Comparison of ENCODE assay signal across 8 cellular contexts in genomic region chr7:141737836-141738591, GRCh38. TPM values are rescaled to one million over a fixed set of nuclear protein-coding genes. Genes with fewer than 3 reads are reported as not detected.
DNase-seq lines count a peak whose midpoint lies in the region; ATAC-seq, FAIRE-seq and TF ChIP-seq lines count a peak whose summit lies in the region.

SSBP1 (plus strand) TSS chr7:141738358; CDS start chr7:141739167, 809 bp downstream.

- H3K4me3 ChIP-seq in AG10803 (ENCODE audit: low read length) = peak within 1 kb of the TSS; percentile 95
- H3K4me3 ChIP-seq in keratinocyte (ENCODE audit: control insufficient read depth in 2 of 3, extremely low read depth in 1 of 3, insufficient read depth in 2 of 3, low read depth in 1 of 3, low read length in 3 of 3) = peak within 1 kb of the TSS; percentile 94 to 100 (median 96)

- DNase-seq in AG10803 (ENCODE audit: low read depth) (peak; percentile 96), NCI-H446 (lab: John Stamatoyannopoulos, UW) (peak; percentile 89 to 96), cerebellar nuclear complex (lab: John Stamatoyannopoulos, UW) (peak; percentile 30 to 66), keratinocyte (ENCODE audit: low read depth, low spot score) (peak; percentile 57)
- peak; percentile 91 for DNase-seq in stimulated activated CD4-positive, alpha-beta T cell treated with anti-CD3 and anti-CD28 coated beads, Interleukin-15, amount 100 ng/mL, for 24 hours

- peak; percentile 82 for TF ChIP-seq CTCF in AG10803 (conservative IDR thresholded peaks at IDR 0.05; ENCODE audit: low read length)
- TF ChIP-seq CTCF in keratinocyte (optimal IDR thresholded peaks at IDR 0.05 in 1 of 3, IDR thresholded peaks at IDR 0.05 in 1 of 3, conservative IDR thresholded peaks at IDR 0.05 in 1 of 3; ENCODE audit: extremely low read depth in 1 of 3, insufficient read depth in 2 of 3, low read length in 3 of 3) = peak; percentile 62 to 86 (median 70)

- H3K27me3 ChIP-seq in keratinocyte (ENCODE audit: control insufficient read depth, extremely low read depth, insufficient read depth, low read length) = no peaks in the 10 kb centered on the region

- H3K27ac ChIP-seq in keratinocyte (ENCODE audit: control insufficient read depth, insufficient read depth, low read length) = peak within 1 kb of the TSS; percentile 87

- ATAC-seq in GM19023 (IDR thresholded peaks at IDR 0.05; ENCODE audit: unreplicated experiment) (peak; percentile 89), HG03342 (IDR thresholded peaks at IDR 0.05; ENCODE audit: unreplicated experiment) (peak; percentile 90)
- peak; percentile 88 for ATAC-seq in activated CD4-positive, CD25-positive, alpha-beta regulatory T cell treated with anti-CD3 and anti-CD28 coated beads, Interleukin-2, amount 50 U/mL, for 24 hours

- peak within 1 kb of the TSS; percentile 91 for H3K9ac ChIP-seq in keratinocyte (ENCODE audit: control insufficient read depth, extremely low read depth, insufficient read depth, low read length)

- no peaks in the 10 kb centered on the region for H3K9me3 ChIP-seq in keratinocyte (ENCODE audit: control insufficient read depth, low read depth, low read length)

- peaks cover 8 to 9% of the 10 kb centered on the region in 2 experiments for H3K36me3 ChIP-seq in keratinocyte (ENCODE audit: control insufficient read depth in 2 of 2, extremely low read depth in 1 of 2, insufficient read depth in 2 of 2, low read length in 2 of 2)

- H3K4me2 ChIP-seq in keratinocyte (ENCODE audit: control insufficient read depth, extremely low read depth, insufficient read depth, low read depth, low read length) = peak within 1 kb of the TSS; percentile 93

- FAIRE-seq in keratinocyte (lab: Jason Lieb, UNC) = no peak

- H2AFZ ChIP-seq in keratinocyte (ENCODE audit: control insufficient read depth, low read length) = peak within 1 kb of the TSS; percentile 96

- peaks cover 16% of the 10 kb centered on the region for H3K4me1 ChIP-seq in keratinocyte (ENCODE audit: control insufficient read depth, extremely low read depth, insufficient read depth, low read length)

- H3K79me2 ChIP-seq in keratinocyte (ENCODE audit: control insufficient read depth, insufficient read depth, low read length) = peaks cover 37% of the 10 kb centered on the region

- dilution Hi-C loops in keratinocyte (cut with MboI; ENCODE audit: extremely low pct_ligation_motif_present, low sequenced_read_pairs) = no loop called here

- no peaks in the 10 kb centered on the region for H3K9me1 ChIP-seq in keratinocyte (ENCODE audit: control insufficient read depth, extremely low read depth, insufficient read depth, low read length)

- no peaks in the 10 kb centered on the region for H4K20me1 ChIP-seq in keratinocyte (ENCODE audit: control insufficient read depth, extremely low read depth, insufficient read depth, low read length)

RNA-seq across cellular contexts. Expression of gene SSBP1, which starts in this region (rescaled TPM):
- 127 to 244 TPM (median 230 TPM) in 3 replicates for polyA plus RNA-seq in keratinocyte
- polyA plus RNA-seq in keratinocyte (2011; ENCODE audit: low read depth) = 49.2 TPM
- 176 and 226 TPM in 2 replicates for polyA plus RNA-seq in keratinocyte (2011; cell fraction: cytosol; rRNA removed)
- 124 and 160 TPM in 2 replicates for polyA plus RNA-seq in keratinocyte (2011; cell fraction: nucleus; rRNA removed)
- polyA plus RNA-seq in keratinocyte (2012; ENCODE audit: low replicate concordance) = 164 and 317 TPM in 2 replicates
- 13.3 to 76.6 TPM (median 35.4 TPM) in 3 replicates for polyA minus RNA-seq in keratinocyte
- 50.1 TPM for polyA minus RNA-seq in keratinocyte (2011; cell fraction: cytosol; rRNA and poly(A)+ RNA removed)
- 30.2 and 53.3 TPM in 2 replicates for polyA minus RNA-seq in keratinocyte (2011; cell fraction: nucleus; rRNA and poly(A)+ RNA removed)

Comparison
In these comparisons a context has a peak if more than half of its experiments do, and no peak if none do; other contexts are left out.
1. Peak in every context shown above with its lines: DNase-seq, ATAC-seq, H3K4me3 ChIP-seq and H3K27ac ChIP-seq.